ENCODE assay signal across 6 cellular contexts in genomic region chr2:131529864-131530445, GRCh38. TPM values are rescaled to one million over a fixed set of nuclear protein-coding genes. Genes with fewer than 3 reads are reported as not detected.
"Had no signal": no experiment of that assay in that cellular context is flagged by ENCODE, and none has a peak within 500 bp of the region (broad histone marks: within the 10 kb centered on the region; RNA-seq: fewer than 3 reads in every experiment).

No MANE protein-coding gene starts in this region.

RNA-seq across cellular contexts. Expression of gene TUBA3D, which starts 54.0 kb away (rescaled TPM):
- total RNA-seq: activated naive CD4-positive, alpha-beta T cell treated with anti-CD3 and anti-CD28 coated beads for 36 hours; activated T-helper 1 cell treated with anti-CD3 and anti-CD28 coated beads, Interleukin-12 subunit alpha, Interleukin-12 subunit beta, Interleukin-2, Interleukin-4 antibody, amounts not matched to agents 30 ng/mL and 10 ng/mL and 1 ng/mL, durations not matched to agents 14 hours and 24 hours and 36 hours; kidney epithelial cell; progenitor cell of endocrine pancreas; temporal lobe; urinary bladder had no signal
